In the genomic region with DNA sequence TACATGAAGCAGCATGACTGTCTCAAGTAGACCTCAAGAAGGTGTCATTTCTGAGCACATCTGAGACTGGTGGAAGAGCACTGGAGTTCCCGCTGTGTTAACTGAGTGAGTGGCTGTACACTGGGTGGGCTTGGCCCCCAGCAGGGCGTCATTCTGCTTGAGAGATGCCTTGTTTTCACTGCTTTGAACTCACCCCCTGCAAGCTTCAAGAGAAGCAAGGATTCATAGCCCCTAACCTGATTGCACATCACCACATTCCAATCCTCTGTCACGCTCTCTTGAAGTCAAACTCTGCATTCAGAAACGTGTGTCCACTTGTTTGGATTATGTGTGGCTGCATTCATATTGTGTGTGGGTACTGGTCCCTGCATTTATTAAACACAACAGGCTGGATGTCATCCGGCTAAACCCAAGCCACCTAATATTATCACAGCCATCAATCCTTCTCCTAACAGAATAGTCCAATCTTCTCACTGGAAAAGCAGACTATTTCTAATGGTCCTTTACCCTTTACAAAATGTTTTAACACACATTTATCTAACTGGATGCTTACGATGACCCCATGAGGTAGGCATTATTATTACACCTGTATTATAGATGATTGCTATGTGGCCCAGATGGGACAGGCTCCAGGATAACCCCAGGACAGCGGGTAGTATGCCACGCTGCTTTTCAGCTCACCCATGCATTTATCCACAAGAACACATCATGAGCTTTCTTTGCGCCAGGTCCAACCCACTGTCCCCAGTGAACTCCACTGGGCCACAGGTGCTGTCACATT, we compare ENCODE assay signal across 16 cellular contexts.
A peak's percentile ranks its signal among the peaks of the same experiment; 100 is the strongest.
DNase-seq lines count a peak whose midpoint lies in the region; TF ChIP-seq lines count a peak whose summit lies in the region.
"Had no signal": no experiment of that assay in that cellular context is flagged by ENCODE, and none has a peak within 500 bp of the region (broad histone marks: within the 10 kb centered on the region; RNA-seq: fewer than 3 reads in every experiment).

No MANE protein-coding gene starts in this region.

- TF ChIP-seq CTCF in astrocyte of the spinal cord (IDR thresholded peaks at IDR 0.05; ENCODE audit: low read depth, low read length), result no peak
- TF ChIP-seq CTCF in Caco-2 (IDR thresholded peaks at IDR 0.05; ENCODE audit: insufficient read depth in 1 of 2, low read depth in 1 of 2, low read length in 1 of 2, severe bottlenecking in 1 of 2, unreplicated experiment in 1 of 2), result no peak

- no peak overlapping the region for H3K4me3 Mint-ChIP-seq in Caco-2 (ENCODE audit: unreplicated experiment)
- H3K4me3 Mint-ChIP-seq: activated T-cell treated with anti-CD3 and anti-CD28 coated beads, Interleukin-2, amount 50 U/mL, for 24 hours; CD4-positive, CD25-positive, alpha-beta regulatory T cell; H9; mesothelial cell of epicardium had no signal

- POLR2A ChIA-PET in Caco-2 (lab: Charles Lee), result no interaction called here

- intact Hi-C loops in Caco-2 (cut with micrococcal nuclease; ENCODE audit: unreplicated experiment), result no loop called here

- no peaks in the 10 kb centered on the region for H3K4me1 ChIP-seq in Caco-2

- no peaks in the 10 kb centered on the region; the same call in 1 of the 2 replicates for H3K36me3 ChIP-seq in Caco-2 (ENCODE audit: control insufficient read depth, insufficient read depth, low read length)

- no peaks in the 10 kb centered on the region for H3K9me3 ChIP-seq in Caco-2

- no peak overlapping the region for H3K27ac Mint-ChIP-seq in Caco-2 (ENCODE audit: unreplicated experiment)
- H3K27ac Mint-ChIP-seq: activated T-cell treated with anti-CD3 and anti-CD28 coated beads, Interleukin-2, amount 50 U/mL, for 24 hours; CD4-positive, CD25-positive, alpha-beta regulatory T cell; mesothelial cell of epicardium had no signal

- H3K9me3 Mint-ChIP-seq in Caco-2 (ENCODE audit: unreplicated experiment), result no peaks in the 10 kb centered on the region
- H3K9me3 Mint-ChIP-seq: activated T-cell treated with anti-CD3 and anti-CD28 coated beads, Interleukin-2, amount 50 U/mL, for 24 hours; CD4-positive, CD25-positive, alpha-beta regulatory T cell; H9; mesothelial cell of epicardium had no signal

- H3K4me3 ChIP-seq in astrocyte of the spinal cord (ENCODE audit: low read depth, low read length), result no peak overlapping the region
- no peak overlapping the region for H3K4me3 ChIP-seq in Caco-2 (ENCODE audit: low read depth, low read length)
- H3K4me3 ChIP-seq: SK-N-MC had no signal

- no TSS peak for BruUV-seq in Caco-2 (replicated peaks; lab: Mats Ljungman, UMichigan)

- CTCF ChIA-PET in Caco-2 (lab: Charles Lee), result no interaction called here

- in situ Hi-C loops in Caki2 (cut with HindIII; ENCODE audit: low pct_unique_long_range_greater_than_20kb, low sequenced_read_pairs) (no loop called here), astrocyte of the spinal cord (cut with HindIII; ENCODE audit: low sequenced_read_pairs) (no loop called here)

- peaks cover 16% of the 10 kb centered on the region for H3K36me3 Mint-ChIP-seq in Caco-2 (ENCODE audit: insufficient read depth, unreplicated experiment)

- no peaks in the 10 kb centered on the region for H3K27me3 Mint-ChIP-seq in Caco-2 (ENCODE audit: insufficient read depth, unreplicated experiment)
- H3K27me3 Mint-ChIP-seq: activated T-cell treated with anti-CD3 and anti-CD28 coated beads, Interleukin-2, amount 50 U/mL, for 24 hours; CD4-positive, CD25-positive, alpha-beta regulatory T cell had no signal

- H3K27me3 ChIP-seq in Caco-2 (replicated peaks; ENCODE audit: control insufficient read depth, insufficient read depth, low read length), result no peaks in the 10 kb centered on the region

- no peaks in the 10 kb centered on the region for H3K4me1 Mint-ChIP-seq in Caco-2 (ENCODE audit: low read depth, unreplicated experiment)
- H3K4me1 Mint-ChIP-seq: CD4-positive, CD25-positive, alpha-beta regulatory T cell; mesothelial cell of epicardium had no signal

- peak; percentile 31 for DNase-seq in Caki2 (ENCODE audit: low read depth)
- peak; percentile 80 for DNase-seq in HPDE6-E6E7 (ENCODE audit: extremely low spot score)
- peak; percentile 80 for DNase-seq in astrocyte of the spinal cord (ENCODE audit: low read depth, low spot score)
- peak; percentile 62 for DNase-seq in kidney tubule cell (ENCODE audit: low spot score)
- DNase-seq in stimulated activated CD4-positive, alpha-beta T cell treated with anti-CD3 and anti-CD28 coated beads, Interleukin-15, amount 100 ng/mL, for 24 hours, result no peak
- DNase-seq in activated CD8-positive, alpha-beta memory T cell treated with anti-CD3 and anti-CD28 coated beads, Interleukin-2, amount 50 U/mL, for 48 hours, result no peak
- DNase-seq in D341Med (ENCODE audit: low spot score), result no peak
- no peak for DNase-seq in Caco-2
- DNase-seq: activated T-cell treated with anti-CD3 and anti-CD28 coated beads, Interleukin-2, amount 50 U/mL, for 24 hours; CD4-positive, CD25-positive, alpha-beta regulatory T cell; H9; NCI-H1417 treated with DMSO at 0.1 percent for 48 hours; NCI-H774; posterior cingulate gyrus had no signal

Comparison
In these comparisons a context has a peak if more than half of its experiments do, and no peak if none do; other contexts are left out.
1. DNase-seq: peak in Caki2 (single experiment), HPDE6-E6E7 (single experiment), astrocyte of the spinal cord (single experiment) and kidney tubule cell (single experiment); none in stimulated activated CD4-positive, alpha-beta T cell treated with anti-CD3 and anti-CD28 coated beads, Interleukin-15, amount 100 ng/mL, for 24 hours (single experiment), activated CD8-positive, alpha-beta memory T cell treated with anti-CD3 and anti-CD28 coated beads, Interleukin-2, amount 50 U/mL, for 48 hours (single experiment), D341Med (single experiment) and Caco-2 (0 of 2).